1 cellular context compared by ENCODE assay signal in the genomic region with DNA sequence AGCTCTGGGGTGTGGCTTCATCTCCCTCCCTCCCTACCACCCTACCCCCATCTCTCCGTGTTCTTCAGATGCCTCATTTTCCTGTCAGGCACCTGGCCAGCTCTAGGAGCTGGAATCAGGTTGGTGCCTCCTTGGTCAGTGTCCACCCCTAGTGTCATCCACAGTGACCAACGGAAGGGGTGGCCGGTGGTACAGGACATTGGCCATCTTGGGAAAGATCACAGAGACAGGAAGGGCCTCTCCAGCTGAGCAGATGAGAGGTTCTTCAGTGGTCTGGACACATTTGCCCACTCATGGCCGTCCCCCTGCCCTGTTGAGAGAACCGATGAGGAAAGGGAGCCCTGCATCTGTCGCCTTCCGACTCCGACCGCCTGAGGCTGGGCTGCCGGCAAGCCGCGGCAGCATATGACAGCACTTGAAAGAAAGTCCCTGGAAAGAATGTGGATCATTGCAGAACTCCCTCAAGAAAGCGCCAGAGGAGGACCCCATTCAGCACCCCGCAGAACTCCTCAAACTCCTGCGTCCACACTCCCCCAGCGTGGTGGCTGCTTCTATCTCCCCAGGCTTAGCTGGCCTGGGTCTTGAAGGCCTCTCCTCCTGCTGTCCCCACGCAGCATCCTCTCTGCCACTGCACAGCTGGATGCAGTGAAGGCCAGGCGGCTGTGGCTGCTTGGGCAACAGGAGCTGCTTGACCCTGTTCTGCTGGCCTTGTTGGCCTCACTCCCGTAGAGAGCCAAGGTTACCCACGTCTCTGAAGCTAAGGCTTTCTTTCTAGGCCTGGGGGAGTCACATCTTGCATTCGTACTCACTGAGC.
TF ChIP-seq lines count a peak whose summit lies in the region.

No MANE protein-coding gene starts in this region.

TF ChIP-seq in IMR-90, 13 proteins besides CTCF, POLR2A, EP300 and RAD21:
- TF ChIP-seq CHD1 (IDR thresholded peaks at IDR 0.05; ENCODE audit: low read depth, low read length) = no peak
- TF ChIP-seq, protein P1, sequence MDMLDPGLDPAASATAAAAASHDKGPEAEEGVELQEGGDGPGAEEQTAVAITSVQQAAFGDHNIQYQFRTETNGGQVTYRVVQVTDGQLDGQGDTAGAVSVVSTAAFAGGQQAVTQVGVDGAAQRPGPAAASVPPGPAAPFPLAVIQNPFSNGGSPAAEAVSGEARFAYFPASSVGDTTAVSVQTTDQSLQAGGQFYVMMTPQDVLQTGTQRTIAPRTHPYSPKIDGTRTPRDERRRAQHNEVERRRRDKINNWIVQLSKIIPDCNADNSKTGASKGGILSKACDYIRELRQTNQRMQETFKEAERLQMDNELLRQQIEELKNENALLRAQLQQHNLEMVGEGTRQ (IDR thresholded peaks at IDR 0.05; ENCODE audit: low read depth, low read length) = no peak
- TF ChIP-seq RCOR1 (IDR thresholded peaks at IDR 0.05; ENCODE audit: insufficient replicate concordance, low read length) = no peak
- TF ChIP-seq MAZ (IDR thresholded peaks at IDR 0.05; ENCODE audit: borderline replicate concordance, low read depth, low read length) = no peak
- TF ChIP-seq, protein P2, sequence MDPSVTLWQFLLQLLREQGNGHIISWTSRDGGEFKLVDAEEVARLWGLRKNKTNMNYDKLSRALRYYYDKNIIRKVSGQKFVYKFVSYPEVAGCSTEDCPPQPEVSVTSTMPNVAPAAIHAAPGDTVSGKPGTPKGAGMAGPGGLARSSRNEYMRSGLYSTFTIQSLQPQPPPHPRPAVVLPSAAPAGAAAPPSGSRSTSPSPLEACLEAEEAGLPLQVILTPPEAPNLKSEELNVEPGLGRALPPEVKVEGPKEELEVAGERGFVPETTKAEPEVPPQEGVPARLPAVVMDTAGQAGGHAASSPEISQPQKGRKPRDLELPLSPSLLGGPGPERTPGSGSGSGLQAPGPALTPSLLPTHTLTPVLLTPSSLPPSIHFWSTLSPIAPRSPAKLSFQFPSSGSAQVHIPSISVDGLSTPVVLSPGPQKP (IDR thresholded peaks at IDR 0.05; ENCODE audit: borderline replicate concordance, low read depth, low read length) = no peak
- no peak for TF ChIP-seq BHLHE40 (IDR thresholded peaks at IDR 0.05; ENCODE audit: low read depth, low read length)
- no peak for TF ChIP-seq CEBPB (IDR thresholded peaks at IDR 0.05; ENCODE audit: low read depth, low read length)
- TF ChIP-seq SMC3 (IDR thresholded peaks at IDR 0.05; ENCODE audit: low read depth, low read length) = no peak
- no peak for TF ChIP-seq MXI1 (IDR thresholded peaks at IDR 0.05; ENCODE audit: borderline replicate concordance, low read depth, low read length)
- no peak for TF ChIP-seq RFX5 (IDR thresholded peaks at IDR 0.05; ENCODE audit: low read depth, low read length)
- TF ChIP-seq FOS (IDR thresholded peaks at IDR 0.05; ENCODE audit: low read depth, low read length) = no peak
- no peak for TF ChIP-seq MAFK (IDR thresholded peaks at IDR 0.05; ENCODE audit: low read depth, low read length)
- TF ChIP-seq NFE2L2 (IDR thresholded peaks at IDR 0.05; ENCODE audit: low read depth, low read length) = no peak
